22 cellular contexts compared by ENCODE assay signal in the genomic region with DNA sequence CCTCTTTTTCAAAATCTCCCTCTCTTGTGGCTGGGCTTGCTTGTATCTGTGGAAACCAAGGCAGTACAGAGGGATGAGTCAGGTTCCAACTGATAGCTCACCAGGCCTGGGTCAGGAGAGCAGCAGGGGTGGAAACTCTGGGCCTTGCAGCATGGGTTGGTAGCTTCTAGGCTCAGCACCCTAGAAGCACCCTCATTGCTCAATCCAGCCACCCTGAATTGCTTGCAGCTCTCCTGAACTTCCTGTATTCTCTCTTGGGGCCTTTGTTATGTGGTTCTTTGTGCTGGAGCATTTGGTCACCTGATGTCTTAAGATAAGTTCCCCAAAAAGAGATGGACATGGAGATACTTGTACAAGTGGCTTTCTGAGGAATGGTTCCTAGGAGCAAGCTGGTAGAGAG.
"Had no signal": no experiment of that assay in that cellular context is flagged by ENCODE, and none has a peak within 500 bp of the region (broad histone marks: within the 10 kb centered on the region; RNA-seq: fewer than 3 reads in every experiment).

No MANE protein-coding gene starts in this region.

- H3K27me3 Mint-ChIP-seq: activated CD4-positive, alpha-beta T cell treated with anti-CD3 and anti-CD28 coated beads for 36 hours; activated naive CD4-positive, alpha-beta T cell treated with anti-CD3 and anti-CD28 coated beads, Interleukin-2, amount 50 U/mL, for 24 hours; stimulated activated naive CD8-positive, alpha-beta T cell treated with anti-CD3 and anti-CD28 coated beads, Interleukin-15, Interleukin-2, amounts not matched to agents 100 ng/mL and 50 ng/mL, for 24 hours had no signal

- H3K27ac Mint-ChIP-seq: activated CD4-positive, alpha-beta T cell treated with anti-CD3 and anti-CD28 coated beads for 36 hours; activated naive CD4-positive, alpha-beta T cell treated with anti-CD3 and anti-CD28 coated beads, Interleukin-2, amount 50 U/mL, for 24 hours; immature natural killer cell; stimulated activated naive CD8-positive, alpha-beta T cell treated with anti-CD3 and anti-CD28 coated beads, Interleukin-15, Interleukin-2, amounts not matched to agents 100 ng/mL and 50 ng/mL, for 24 hours; WTC11 had no signal

- H3K27ac ChIP-seq: breast epithelium, esophagus muscularis mucosa, gastroesophageal sphincter, left ventricle myocardium inferior, psoas muscle, skin epidermis, tibial nerve, uterus had no signal

- H3K27me3 ChIP-seq: breast epithelium, tibial nerve, uterus had no signal

- H3K4me3 Mint-ChIP-seq: activated CD4-positive, alpha-beta T cell treated with anti-CD3 and anti-CD28 coated beads for 36 hours; activated naive CD4-positive, alpha-beta T cell treated with anti-CD3 and anti-CD28 coated beads, Interleukin-2, amount 50 U/mL, for 24 hours; immature natural killer cell; stimulated activated naive CD8-positive, alpha-beta T cell treated with anti-CD3 and anti-CD28 coated beads, Interleukin-15, Interleukin-2, amounts not matched to agents 100 ng/mL and 50 ng/mL, for 24 hours; WTC11 had no signal

- H3K4me1 ChIP-seq: breast epithelium, gastroesophageal sphincter, left ventricle myocardium inferior, psoas muscle, tibial nerve, uterus had no signal

- H3K9me3 Mint-ChIP-seq: activated naive CD4-positive, alpha-beta T cell treated with anti-CD3 and anti-CD28 coated beads, Interleukin-2, amount 50 U/mL, for 24 hours had no signal

- H3K36me3 ChIP-seq: breast epithelium, esophagus muscularis mucosa, gastroesophageal sphincter, left ventricle myocardium inferior, tibial nerve, uterus had no signal

- H3K9me3 ChIP-seq: uterus had no signal

- H3K4me3 ChIP-seq: breast epithelium, esophagus muscularis mucosa, gastroesophageal sphincter, left ventricle myocardium inferior, psoas muscle, skin epidermis, tibial nerve, uterus had no signal

- H3K36me3 Mint-ChIP-seq: activated naive CD4-positive, alpha-beta T cell treated with anti-CD3 and anti-CD28 coated beads, Interleukin-2, amount 50 U/mL, for 24 hours; immature natural killer cell had no signal

- DNase-seq: activated CD4-positive, alpha-beta T cell treated with anti-CD3 and anti-CD28 coated beads for 36 hours; activated CD4-positive, alpha-beta T cell treated with anti-CD3 and anti-CD28 coated beads, Interleukin-2, amount 50 U/mL, for 48 hours; activated gamma-delta T cell; dermis blood vessel endothelial cell; effector memory CD4-positive, alpha-beta T cell; immature natural killer cell; kidney glomerular epithelial cell; left ventricle myocardium inferior; mammary epithelial cell; psoas muscle; right cardiac atrium; stimulated activated CD4-positive, alpha-beta T cell treated with anti-CD3 and anti-CD28 coated beads, Interleukin-15, amount 100 ng/mL, for 24 hours; stimulated activated CD4-positive, alpha-beta T cell treated with anti-CD3 and anti-CD28 coated beads, Interleukin-2, amount 100 ng/mL, for 48 hours; uterus had no signal

- H3K4me1 Mint-ChIP-seq: activated CD4-positive, alpha-beta T cell treated with anti-CD3 and anti-CD28 coated beads for 36 hours; activated naive CD4-positive, alpha-beta T cell treated with anti-CD3 and anti-CD28 coated beads, Interleukin-2, amount 50 U/mL, for 24 hours; immature natural killer cell had no signal

- ATAC-seq: activated CD4-positive, alpha-beta T cell treated with anti-CD3 and anti-CD28 coated beads for 36 hours; gastroesophageal sphincter; psoas muscle; right cardiac atrium; WTC11 had no signal
